1 cellular context compared by ENCODE assay signal in genomic region chr7:148987010-148987750, GRCh38.
A peak's percentile ranks its signal among the peaks of the same experiment; 100 is the strongest.
TF ChIP-seq lines count a peak whose summit lies in the region.

No MANE protein-coding gene starts in this region.

TF ChIP-seq in SK-N-SH, 30 proteins besides CTCF, POLR2A, EP300 and RAD21 (continued from another document):
- no peak for TF ChIP-seq SMC3 (IDR thresholded peaks at IDR 0.05; ENCODE audit: low read depth, low read length)
- TF ChIP-seq PBX3 (IDR thresholded peaks at IDR 0.05) = no peak; the same call in 1 of the 2 replicates
- TF ChIP-seq USF1 (IDR thresholded peaks at IDR 0.05; ENCODE audit: borderline replicate concordance, low read depth) = no peak
- no peak for TF ChIP-seq MEF2A (IDR thresholded peaks at IDR 0.05; ENCODE audit: borderline replicate concordance, low read depth)
- peak; percentile 50; the same call in 1 of the 2 replicates for TF ChIP-seq POLR2AphosphoS5 (IDR thresholded peaks at IDR 0.05; ENCODE audit: low read depth, low read length)
- TF ChIP-seq MAX (IDR thresholded peaks at IDR 0.05; ENCODE audit: low read depth) = peak; percentile 19; the same call in 1 of the 2 replicates
- no peak for TF ChIP-seq REST (IDR thresholded peaks at IDR 0.05; ENCODE audit: low read depth, low read length)
- no peak for TF ChIP-seq GABPA (IDR thresholded peaks at IDR 0.05; ENCODE audit: low read depth)
- TF ChIP-seq ELF1 (IDR thresholded peaks at IDR 0.05) = no peak
